In genomic region chr19:35347930-35348298, GRCh38 we compare ENCODE assay signal across 13 cellular contexts. TPM values are rescaled to one million over a fixed set of nuclear protein-coding genes. Genes with fewer than 3 reads are reported as not detected.
A peak's percentile ranks its signal among the peaks of the same experiment; 100 is the strongest.
DNase-seq lines count a peak whose midpoint lies in the region; ATAC-seq and TF ChIP-seq lines count a peak whose summit lies in the region.
"Had no signal": no experiment of that assay in that cellular context is flagged by ENCODE, and none has a peak within 500 bp of the region (broad histone marks: within the 10 kb centered on the region; RNA-seq: fewer than 3 reads in every experiment).

No MANE protein-coding gene starts in this region.

- no peak overlapping the region for H2AFZ ChIP-seq in OCI-LY7 (ENCODE audit: low read length)
- no peak overlapping the region for H2AFZ ChIP-seq in trophoblast cell (ENCODE audit: insufficient read depth, low read length, poor library complexity)

- H3K27me3 Mint-ChIP-seq in chondrocyte (ENCODE audit: low read depth): peaks cover 50% of the 10 kb centered on the region
- no peaks in the 10 kb centered on the region for H3K27me3 Mint-ChIP-seq in stimulated activated naive B cell treated with anti-CD40 and anti-IgM and Interleukin-4, amounts not matched to agents 10 μg/mL and 1 μg/mL and 100 μg/mL, for 72 hours

- peaks cover 1% of the 10 kb centered on the region for H3K36me3 Mint-ChIP-seq in chondrocyte (ENCODE audit: low read depth)
- peaks cover 30 to 63% of the 10 kb centered on the region in 2 donors for H3K36me3 Mint-ChIP-seq in stimulated activated naive B cell treated with anti-CD40 and anti-IgM and Interleukin-4, amounts not matched to agents 10 μg/mL and 1 μg/mL and 100 μg/mL, for 72 hours

- H3K9me3 ChIP-seq in OCI-LY7 (ENCODE audit: low read length) (0 out of 2 replicates have a peak, but pooled peaks cover 4% of the 10 kb centered on the region), trophoblast cell (ENCODE audit: insufficient read depth, low read depth, low read length) (no peaks in the 10 kb centered on the region)
- H3K9me3 ChIP-seq: uterus had no signal

- no CpG with 5 or more reads among the region's 7 CpGs for WGBS in trophoblast cell (ENCODE audit: extremely low coverage, insufficient coverage, insufficient read length)

- no peak overlapping the region for H3K14ac ChIP-seq in trophoblast cell (ENCODE audit: low read length)

- no peak overlapping the region for H3K23ac ChIP-seq in trophoblast cell (ENCODE audit: low read length)

- no peaks in the 10 kb centered on the region for H3K9me3 Mint-ChIP-seq in chondrocyte (ENCODE audit: low read depth)
- H3K9me3 Mint-ChIP-seq in stimulated activated naive B cell treated with anti-CD40 and anti-IgM and Interleukin-4, amounts not matched to agents 10 μg/mL and 1 μg/mL and 100 μg/mL, for 72 hours: no peaks in the 10 kb centered on the region
- H3K9me3 Mint-ChIP-seq: effector memory CD8-positive, alpha-beta T cell had no signal

- H3K79me2 ChIP-seq in OCI-LY7 (ENCODE audit: insufficient read depth, low read depth, low read length) (no peaks in the 10 kb centered on the region), trophoblast cell (ENCODE audit: control insufficient read depth, insufficient read depth, low read length, poor library complexity) (no peaks in the 10 kb centered on the region)

- no peaks in the 10 kb centered on the region for H3K9me2 ChIP-seq in OCI-LY7 (ENCODE audit: insufficient read depth, low read length)

- H3K27ac Mint-ChIP-seq in chondrocyte (ENCODE audit: unreplicated experiment): no peak overlapping the region
- peak overlapping the region; percentile 99 for H3K27ac Mint-ChIP-seq in stimulated activated naive B cell treated with anti-CD40 and anti-IgM and Interleukin-4, amounts not matched to agents 10 μg/mL and 1 μg/mL and 100 μg/mL, for 72 hours

- no peak overlapping the region for H2BK120ac ChIP-seq in trophoblast cell (ENCODE audit: insufficient read depth, low read length, poor library complexity)

- H2BK5ac ChIP-seq in trophoblast cell (ENCODE audit: low read depth, low read length, poor library complexity): no peak overlapping the region

- H3K4ac ChIP-seq in trophoblast cell (ENCODE audit: low read depth, low read length): no peak overlapping the region

- H4K91ac ChIP-seq in trophoblast cell (ENCODE audit: low read depth, low read length): no peak overlapping the region

- H3K4me2 ChIP-seq in OCI-LY7 (ENCODE audit: low read length) (peak overlapping the region; percentile 70), trophoblast cell (ENCODE audit: low read length) (no peak overlapping the region)

- H3K79me1 ChIP-seq in trophoblast cell (ENCODE audit: low read length): no peaks in the 10 kb centered on the region

- TF ChIP-seq CTCF in OCI-LY7 (conservative IDR thresholded peaks at IDR 0.05; ENCODE audit: low read length): no peak
- no peak for TF ChIP-seq CTCF in chondrocyte (IDR thresholded peaks at IDR 0.05)

- H3K27me3 ChIP-seq in H7 (ENCODE audit: control insufficient read depth, insufficient read depth, low read length) (no peaks in the 10 kb centered on the region), trophoblast cell (ENCODE audit: insufficient read depth, low read length) (no peaks in the 10 kb centered on the region)
- H3K27me3 ChIP-seq: uterus had no signal

- no peaks in the 10 kb centered on the region; the same call in 1 of the 2 replicates for H4K20me1 ChIP-seq in OCI-LY7 (ENCODE audit: insufficient read depth, low read length)

- intact Hi-C loops in OCI-LY7 (cut with micrococcal nuclease; ENCODE audit: unreplicated experiment): loop anchor here (1.0 to 2.0 kb wide), 4 partner anchors 18 to 79 kb away; partner anchors contain the start of gene USF2

- BruUV-seq in OCI-LY7 (replicated peaks; lab: Mats Ljungman, UMichigan): no TSS peak

- no peak overlapping the region for H4K8ac ChIP-seq in trophoblast cell (ENCODE audit: low read depth, low read length)

- H3K4me1 ChIP-seq in OCI-LY7 (ENCODE audit: insufficient read depth, low read length, poor library complexity, severe bottlenecking): peaks cover 94% of the 10 kb centered on the region
- H3K4me1 ChIP-seq in trophoblast cell (ENCODE audit: control insufficient read depth in 1 of 2, insufficient read depth in 2 of 2, low read length in 2 of 2): peaks cover 0 to 5% of the 10 kb centered on the region in 2 experiments
- H3K4me1 ChIP-seq: uterus had no signal

- H3K27ac ChIP-seq in OCI-LY7 (ENCODE audit: low read depth, low read length, poor library complexity, severe bottlenecking): peak overlapping the region; percentile 96
- H3K27ac ChIP-seq in trophoblast cell (ENCODE audit: low read depth, low read length): no peak overlapping the region
- H3K27ac ChIP-seq: uterus had no signal

- no peak overlapping the region for H2BK12ac ChIP-seq in trophoblast cell (ENCODE audit: low read length)

- CTCF ChIA-PET in OCI-LY7 (lab: Charles Lee; ENCODE audit: unreplicated experiment): interaction anchor here (1.2 kb wide), 1 partner anchor 15 kb away, joined by 3 read pairs; no protein-coding TSS in a partner anchor

- POLR2A ChIA-PET in OCI-LY7 (lab: Charles Lee): interaction anchor here (1.5 to 3.3 kb wide), 3 partner anchors 17 to 28 kb away, joined by 5 to 33 read pairs (median 6); partner anchors contain the start of gene CD22

- no peak overlapping the region for H3K18ac ChIP-seq in trophoblast cell (ENCODE audit: low read length)

- H3K4me1 Mint-ChIP-seq in chondrocyte (ENCODE audit: low read depth): no peaks in the 10 kb centered on the region
- H3K4me1 Mint-ChIP-seq in stimulated activated naive B cell treated with anti-CD40 and anti-IgM and Interleukin-4, amounts not matched to agents 10 μg/mL and 1 μg/mL and 100 μg/mL, for 72 hours: peaks cover 71 to 100% of the 10 kb centered on the region in 2 donors

- no peak for ATAC-seq in stimulated activated naive B cell treated with anti-CD40 and anti-IgM and Interleukin-4, amounts not matched to agents 10 μg/mL and 1 μg/mL and 100 μg/mL, for 72 hours (replicated peaks)

- no peak overlapping the region for H3K9ac ChIP-seq in trophoblast cell (ENCODE audit: low read length)

- H3K4me3 Mint-ChIP-seq in chondrocyte (ENCODE audit: unreplicated experiment): no peak overlapping the region
- peak overlapping the region in 1 of 2 donors; percentile 2 for H3K4me3 Mint-ChIP-seq in stimulated activated naive B cell treated with anti-CD40 and anti-IgM and Interleukin-4, amounts not matched to agents 10 μg/mL and 1 μg/mL and 100 μg/mL, for 72 hours

- peak; percentile 21 for DNase-seq in activated T-cell treated with anti-CD3 and anti-CD28 coated beads, Interleukin-2, amount 50 U/mL, for 1 hour
- no peak for DNase-seq in activated T-cell treated with anti-CD3 and anti-CD28 coated beads, Interleukin-2, amount 50 U/mL, for 48 hours
- no peak for DNase-seq in OCI-LY7 (ENCODE audit: low spot score)
- DNase-seq in chondrocyte (ENCODE audit: low spot score): peak; percentile 6
- no peak for DNase-seq in stimulated activated naive B cell treated with anti-CD40 and anti-IgM and Interleukin-4, amounts not matched to agents 10 μg/mL and 1 μg/mL and 100 μg/mL, for 72 hours
- DNase-seq in H7: no peak
- no peak for DNase-seq in Kasumi-1 (lab: John Stamatoyannopoulos, UW)
- no peak for DNase-seq in trophoblast cell
- DNase-seq: Calu3, NCI-H1092, uterus had no signal

- H3K36me3 ChIP-seq in OCI-LY7 (ENCODE audit: insufficient read depth, low read length) (peaks cover 65% of the 10 kb centered on the region), H7 (replicated peaks; ENCODE audit: control insufficient read depth, insufficient read depth, low read length) (no peaks in the 10 kb centered on the region), trophoblast cell (ENCODE audit: control insufficient read depth in 1 of 2, insufficient read depth in 2 of 2, low read length in 2 of 2) (no peaks in the 10 kb centered on the region)
- H3K36me3 ChIP-seq: uterus had no signal

- H3K4me3 ChIP-seq in OCI-LY7 (ENCODE audit: low read depth, low read length, poor library complexity, severe bottlenecking): peak overlapping the region; percentile 32
- H3K4me3 ChIP-seq in H7 (ENCODE audit: insufficient read depth, low read depth, low read length): no peak overlapping the region
- H3K4me3 ChIP-seq in trophoblast cell (ENCODE audit: low read depth, low read length): no peak overlapping the region
- H3K4me3 ChIP-seq: uterus had no signal

- no peak overlapping the region for H2AK5ac ChIP-seq in trophoblast cell (ENCODE audit: low read length)

- H4K12ac ChIP-seq in trophoblast cell (ENCODE audit: low read depth, low read length): no peak overlapping the region

RNA-seq across cellular contexts. Expression of gene FFAR1, which starts 0.2 kb away (rescaled TPM):
- total RNA-seq in OCI-LY7 (2014; rRNA removed; shearing (Covaris generic)): 8.5 and 11.4 TPM in 2 replicates
- 9.8 and 11.6 TPM in 2 replicates for total RNA-seq in OCI-LY7 (2022)
- total RNA-seq in chondrocyte: not detected in 3 replicates
- total RNA-seq in H7 (2014; rRNA removed; shearing (Covaris generic)): not detected in 2 replicates
- polyA plus RNA-seq in trophoblast cell (2013): 0.01 and 0.03 TPM in 2 replicates
- total RNA-seq: Calu3, osteocyte had no signal

RNA-seq across cellular contexts. Expression of gene FFAR3, which starts 10.3 kb away (rescaled TPM):
- 0.72 TPM in 1 of 2 replicates, not detected in the other for total RNA-seq in OCI-LY7 (2014; rRNA removed; shearing (Covaris generic))
- 0.19 and 0.31 TPM in 2 replicates for total RNA-seq in OCI-LY7 (2022)
- not detected in 3 replicates for total RNA-seq in chondrocyte
- not detected in 2 replicates for total RNA-seq in H7 (2014; rRNA removed; shearing (Covaris generic))
- polyA plus RNA-seq in trophoblast cell (2013): not detected in 2 replicates
- total RNA-seq: Calu3, osteocyte, uterus had no signal

RNA-seq across cellular contexts. Expression of gene CD22, which starts 18.9 kb away (rescaled TPM):
- 312 and 413 TPM in 2 replicates for total RNA-seq in OCI-LY7 (2014; rRNA removed; shearing (Covaris generic))
- total RNA-seq in OCI-LY7 (2022) (972 TPM in 2 replicates), chondrocyte (not detected in 3 replicates)
- 0.44 TPM in 1 of 2 replicates, not detected in the other for total RNA-seq in H7 (2014; rRNA removed; shearing (Covaris generic))
- 0.52 and 0.54 TPM in 2 replicates for polyA plus RNA-seq in trophoblast cell (2013)
- total RNA-seq: osteocyte had no signal

RNA-seq across cellular contexts. Expression of gene GPR42, which starts 23.0 kb away (rescaled TPM):
- 0.06 TPM in 1 of 2 replicates, not detected in the other for total RNA-seq in OCI-LY7 (2014; rRNA removed; shearing (Covaris generic))
- total RNA-seq in OCI-LY7 (2022) (not detected in 2 replicates), chondrocyte (not detected in 3 replicates)
- not detected in 2 replicates for total RNA-seq in H7 (2014; rRNA removed; shearing (Covaris generic))
- polyA plus RNA-seq in trophoblast cell (2013): not detected in 2 replicates
- total RNA-seq: Calu3, osteocyte, uterus had no signal

RNA-seq across cellular contexts. Expression of gene MAG, which starts 56.0 kb away (rescaled TPM):
- 4.6 and 6.2 TPM in 2 replicates for total RNA-seq in OCI-LY7 (2014; rRNA removed; shearing (Covaris generic))
- total RNA-seq in OCI-LY7 (2022) (8.4 and 10.1 TPM in 2 replicates), chondrocyte (not detected in 3 replicates)
- 0.10 TPM in 1 of 2 replicates, not detected in the other for total RNA-seq in H7 (2014; rRNA removed; shearing (Covaris generic))
- polyA plus RNA-seq in trophoblast cell (2013): 0.17 and 0.49 TPM in 2 replicates
- total RNA-seq: Calu3, osteocyte had no signal

Comparison
In these comparisons a context has a peak if more than half of its experiments do, and no peak if none do; other contexts are left out.
1. DNase-seq: peak in activated T-cell treated with anti-CD3 and anti-CD28 coated beads, Interleukin-2, amount 50 U/mL, for 1 hour (single experiment) and chondrocyte (single experiment); none in activated T-cell treated with anti-CD3 and anti-CD28 coated beads, Interleukin-2, amount 50 U/mL, for 48 hours (0 of 2), OCI-LY7 (single experiment), stimulated activated naive B cell treated with anti-CD40 and anti-IgM and Interleukin-4, amounts not matched to agents 10 μg/mL and 1 μg/mL and 100 μg/mL, for 72 hours (single experiment), H7 (single experiment), Kasumi-1 (0 of 2) and trophoblast cell (0 of 2).
2. RNA of gene CD22, which starts 18.9 kb away (total RNA-seq): 312 to 972 TPM in OCI-LY7; not detected in chondrocyte and 0.44 TPM in H7; every median in the first group is over 100 times any median in the second.